22 cellular contexts compared by ENCODE assay signal in genomic region chr6:136306466-136306865, GRCh38. TPM values are rescaled to one million over a fixed set of nuclear protein-coding genes. Genes with fewer than 3 reads are reported as not detected.
DNase-seq lines count a peak whose midpoint lies in the region; ATAC-seq, FAIRE-seq and TF ChIP-seq lines count a peak whose summit lies in the region.
"Had no signal": no experiment of that assay in that cellular context is flagged by ENCODE, and none has a peak within 500 bp of the region (broad histone marks: within the 10 kb centered on the region; RNA-seq: fewer than 3 reads in every experiment).

No MANE protein-coding gene starts in this region.

- H3K9me3 ChIP-seq in K562 (replicated peaks; ENCODE audit: control insufficient read depth, insufficient read depth, low read depth, low read length) (no peaks in the 10 kb centered on the region), trophoblast cell (ENCODE audit: insufficient read depth, low read depth, low read length) (no peaks in the 10 kb centered on the region)
- H3K9me3 ChIP-seq: testis, uterus had no signal

- ATAC-seq in K562 (no peak), sciatic nerve (peak; percentile 57), HG02840 (IDR thresholded peaks at IDR 0.05; ENCODE audit: low FRiP score, unreplicated experiment) (no peak)
- ATAC-seq: activated CD8-positive, alpha-beta T cell treated with anti-CD3 and anti-CD28 coated beads, Interleukin-2, amount 10 ng/mL, durations not matched to agents 7 days and 5 days; activated naive CD4-positive, alpha-beta T cell treated with anti-CD3 and anti-CD28 coated beads, Interleukin-2, amount 50 U/mL, for 72 hours; stimulated activated naive B cell treated with anti-CD40 and anti-IgM and Interleukin-4, amounts not matched to agents 10 μg/mL and 1 μg/mL and 100 μg/mL, for 72 hours; T-helper 17 cell had no signal

- no peak overlapping the region for H3K4ac ChIP-seq in trophoblast cell (ENCODE audit: low read depth, low read length)

- H3K79me1 ChIP-seq in trophoblast cell (ENCODE audit: low read length): no peaks in the 10 kb centered on the region

- no peak overlapping the region for H2BK5ac ChIP-seq in trophoblast cell (ENCODE audit: low read depth, low read length, poor library complexity)

- no peak overlapping the region for H3K9ac ChIP-seq in K562 (ENCODE audit: insufficient read depth in 1 of 2, low read depth in 2 of 2, low read length in 2 of 2)
- H3K9ac ChIP-seq in trophoblast cell (ENCODE audit: low read length): no peak overlapping the region

- no peak overlapping the region for H3K23ac ChIP-seq in trophoblast cell (ENCODE audit: low read length)

- H3K14ac ChIP-seq in trophoblast cell (ENCODE audit: low read length): no peak overlapping the region

- H3K4me3 ChIP-seq in K562 (no peak overlapping the region), trophoblast cell (ENCODE audit: low read depth, low read length) (no peak overlapping the region)
- H3K4me3 ChIP-seq: lung, SK-N-MC, testis, uterus had no signal

- no peak for TF ChIP-seq CTCF in K562 (IDR thresholded peaks at IDR 0.05 in 2 of 3, conservative IDR thresholded peaks at IDR 0.05 in 1 of 3; ENCODE audit: insufficient read depth in 2 of 3, low read depth in 1 of 3, low read length in 3 of 3)

- TF ChIP-seq EP300 in K562 (IDR thresholded peaks at IDR 0.05; ENCODE audit: low read length): no peak

- intact Hi-C loops in K562 (cut with micrococcal nuclease): no loop called here
- intact Hi-C loops in sciatic nerve (cut with DNase I): no loop called here

- no peak overlapping the region for H3K4me2 ChIP-seq in K562 (ENCODE audit: insufficient read depth, low read length)
- no peak overlapping the region for H3K4me2 ChIP-seq in trophoblast cell (ENCODE audit: low read length)

- WGBS in K562 (ENCODE audit: insufficient coverage, low coverage, missing lambda C conversion rate): 26% methylated on average over 1 of the region's 1 CpG
- no CpG with 5 or more reads among the region's 1 CpG for WGBS in trophoblast cell (ENCODE audit: extremely low coverage, insufficient coverage, insufficient read length)

- H3K36me3 ChIP-seq in K562 (ENCODE audit: control insufficient read depth, insufficient read depth, low read length) (no peaks in the 10 kb centered on the region), trophoblast cell (ENCODE audit: control insufficient read depth in 1 of 2, insufficient read depth in 2 of 2, low read length in 2 of 2) (no peaks in the 10 kb centered on the region)
- H3K36me3 ChIP-seq: uterus had no signal

- no peak overlapping the region for H4K8ac ChIP-seq in trophoblast cell (ENCODE audit: low read depth, low read length)

- H3K27ac ChIP-seq in K562 (ENCODE audit: extremely low read depth, low read depth, low read length) (no peak overlapping the region), trophoblast cell (ENCODE audit: low read depth, low read length) (no peak overlapping the region)
- H3K27ac ChIP-seq: RWPE1, SK-N-MC, testis, uterus had no signal

- H2BK12ac ChIP-seq in trophoblast cell (ENCODE audit: low read length): no peak overlapping the region

- H3K9me1 ChIP-seq in K562 (ENCODE audit: control insufficient read depth, insufficient read depth, low read length): no peaks in the 10 kb centered on the region

- H2AK5ac ChIP-seq in trophoblast cell (ENCODE audit: low read length): no peak overlapping the region

- H2AFZ ChIP-seq in K562 (ENCODE audit: low read depth, low read length): 0 out of 2 replicates have a peak overlapping the region, but pooled peaks have one; percentile 9
- H2AFZ ChIP-seq in trophoblast cell (ENCODE audit: insufficient read depth, low read length, poor library complexity): no peak overlapping the region

- CTCF ChIA-PET in K562 (lab: Yijun Ruan, JAX; ENCODE audit: low intra/inter-chr PET ratio): no interaction called here

- H3K4me1 ChIP-seq in K562 (replicated peaks in 1 of 2; ENCODE audit: control insufficient read depth in 2 of 2, insufficient read depth in 2 of 2, low read length in 2 of 2): peaks cover 0 to 4% of the 10 kb centered on the region in 2 experiments; a peak in 2 of 5 replicates
- H3K4me1 ChIP-seq in trophoblast cell (ENCODE audit: control insufficient read depth in 1 of 2, insufficient read depth in 2 of 2, low read length in 2 of 2): no peaks in the 10 kb centered on the region
- H3K4me1 ChIP-seq: testis, uterus had no signal

- no peak overlapping the region for H3K18ac ChIP-seq in trophoblast cell (ENCODE audit: low read length)

- POLR2A ChIA-PET in K562 (lab: Yijun Ruan, JAX): interaction anchor here (1.4 to 4.6 kb wide), 2 partner anchors 11 to 16 kb away, joined by 4 to 28 read pairs; partner anchors contain the start of gene BCLAF1

- no peaks in the 10 kb centered on the region; a peak in 1 of 5 replicates for H3K27me3 ChIP-seq in K562 (ENCODE audit: control insufficient read depth in 2 of 2, insufficient read depth in 2 of 2, low read length in 2 of 2)
- no peaks in the 10 kb centered on the region for H3K27me3 ChIP-seq in trophoblast cell (ENCODE audit: insufficient read depth, low read length)
- H3K27me3 ChIP-seq: testis, uterus had no signal

- DNase-seq in NCI-H345 (lab: John Stamatoyannopoulos, UW): peak; percentile 71
- no peak for DNase-seq in K562 (ENCODE audit: extremely low read depth in 1 of 4, low spot score in 3 of 4)
- DNase-seq in hippocampal formation (lab: John Stamatoyannopoulos, UW): peak; percentile 57 to 92
- no peak for DNase-seq in sciatic nerve (ENCODE audit: low spot score)
- DNase-seq in NCI-H1694 (lab: John Stamatoyannopoulos, UW): no peak
- no peak for DNase-seq in trophoblast cell
- DNase-seq: activated CD8-positive, alpha-beta T cell treated with anti-CD3 and anti-CD28 coated beads, Interleukin-2, amount 10 ng/mL, durations not matched to agents 7 days and 5 days; aorta; NCI-H748 treated with DMSO at 0.1 percent for 48 hours; nephron progenitor cell; stimulated activated CD4-positive, alpha-beta T cell treated with anti-CD3 and anti-CD28 coated beads, Interleukin-15, amount 100 ng/mL, for 24 hours; stimulated activated naive B cell treated with anti-CD40 and anti-IgM and Interleukin-4, amounts not matched to agents 10 μg/mL and 1 μg/mL and 100 μg/mL, for 72 hours; T-helper 17 cell; testis; uterus had no signal

- no peak overlapping the region for H2BK120ac ChIP-seq in trophoblast cell (ENCODE audit: insufficient read depth, low read length, poor library complexity)

- no TSS peak for BruUV-seq in K562 (replicated peaks; lab: Mats Ljungman, UMichigan)

- in situ Hi-C loops in K562 (cut with MboI): no loop called here

- no peak overlapping the region for H4K12ac ChIP-seq in trophoblast cell (ENCODE audit: low read depth, low read length)

- H4K20me1 ChIP-seq in K562 (replicated peaks; ENCODE audit: control insufficient read depth, insufficient read depth, low read length): no peaks in the 10 kb centered on the region

- FAIRE-seq in K562 (lab: Jason Lieb, UNC): no peak
- FAIRE-seq: endothelial cell of umbilical vein, GM12892 had no signal

- TF ChIP-seq POLR2A in K562 (conservative IDR thresholded peaks at IDR 0.05): no peak

- TF ChIP-seq RAD21 in K562 (CRISPR knock-in tag; conservative IDR thresholded peaks at IDR 0.05 in 1 of 2, IDR thresholded peaks at IDR 0.05 in 1 of 2): no peak

- H3K79me2 ChIP-seq in K562 (ENCODE audit: control insufficient read depth, insufficient read depth, low read length): no peaks in the 10 kb centered on the region
- H3K79me2 ChIP-seq in trophoblast cell (ENCODE audit: control insufficient read depth, insufficient read depth, low read length, poor library complexity): no peaks in the 10 kb centered on the region

- no peak overlapping the region for H4K91ac ChIP-seq in trophoblast cell (ENCODE audit: low read depth, low read length)

RNA-seq across cellular contexts. Expression of gene BCLAF1, which starts 16.8 kb away (rescaled TPM):
- total RNA-seq in K562 (2011; cell fraction: chromatin; rRNA removed; ENCODE audit: low replicate concordance): 137 and 633 TPM in 2 replicates
- total RNA-seq in K562 (2011; cell fraction: nucleolus; rRNA removed): 47.0 and 65.4 TPM in 2 replicates
- total RNA-seq in K562 (2011; cell fraction: nucleoplasm; rRNA removed): 148 and 223 TPM in 2 replicates
- total RNA-seq in K562 (2014; rRNA removed) (182 and 286 TPM in 2 replicates), K562 (2014; rRNA removed; fragmentation: Illumina TruSeq; extraction: Trizol) (206 and 262 TPM in 2 replicates), K562 (2015; rRNA removed; fragmentation: Illumina TruSeq; extraction: Trizol) (253 and 263 TPM in 2 replicates), K562 (2021) (144 and 165 TPM in 2 replicates), sciatic nerve (167 TPM)
- polyA plus RNA-seq in K562 (2011; rRNA removed) (96.1 and 102 TPM in 2 replicates), K562 (2014; fragmentation: Illumina TruSeq; extraction: Trizol) (165 and 195 TPM in 2 replicates), K562 (2014; fragmentation: Nextera tagmentation; extraction: Ambion mirVana) (10 to 100 TPM; 65.4 to 87.3 TPM), K562 (2014; rRNA removed) (93.8 and 116 TPM in 2 replicates)
- 23.3 and 33.3 TPM in 2 replicates for polyA plus RNA-seq in K562 (2011; cell fraction: cytosol; rRNA removed)
- 105 and 150 TPM in 2 replicates for polyA plus RNA-seq in K562 (2011; cell fraction: nucleus; rRNA removed)
- 53.6 and 80.8 TPM in 2 replicates for polyA plus RNA-seq in K562 (2012)
- 302 and 350 TPM in 2 replicates for polyA minus RNA-seq in K562 (2011; rRNA and poly(A)+ RNA removed)
- polyA minus RNA-seq in K562 (2011; cell fraction: cytosol; rRNA and poly(A)+ RNA removed): 82.9 and 149 TPM in 2 replicates
- 169 and 344 TPM in 2 replicates for polyA minus RNA-seq in K562 (2011; cell fraction: nucleus; rRNA and poly(A)+ RNA removed)
- 141 and 143 TPM in 2 replicates for polyA plus RNA-seq in trophoblast cell (2013)

RNA-seq across cellular contexts. Expression of gene MTFR2, which starts 56.4 kb away (rescaled TPM):
- 37.8 and 63.0 TPM in 2 replicates for total RNA-seq in K562 (2011; cell fraction: chromatin; rRNA removed; ENCODE audit: low replicate concordance)
- total RNA-seq in K562 (2011; cell fraction: nucleolus; rRNA removed): 19.2 and 24.3 TPM in 2 replicates
- total RNA-seq in K562 (2011; cell fraction: nucleoplasm; rRNA removed): 26.3 and 35.2 TPM in 2 replicates
- total RNA-seq in K562 (2014; rRNA removed): 10.0 and 10.1 TPM in 2 replicates
- 25.0 and 31.3 TPM in 2 replicates for total RNA-seq in K562 (2014; rRNA removed; fragmentation: Illumina TruSeq; extraction: Trizol)
- total RNA-seq in K562 (2015; rRNA removed; fragmentation: Illumina TruSeq; extraction: Trizol): 17.2 and 17.3 TPM in 2 replicates
- total RNA-seq in K562 (2021): 25.7 and 29.1 TPM in 2 replicates
- polyA plus RNA-seq in K562 (2011; rRNA removed): 46.7 and 60.1 TPM in 2 replicates
- 45.1 and 49.3 TPM in 2 replicates for polyA plus RNA-seq in K562 (2011; cell fraction: cytosol; rRNA removed)
- 41.8 and 51.2 TPM in 2 replicates for polyA plus RNA-seq in K562 (2011; cell fraction: nucleus; rRNA removed)
- 25.7 and 27.7 TPM in 2 replicates for polyA plus RNA-seq in K562 (2012)
- polyA plus RNA-seq in K562 (2014; fragmentation: Illumina TruSeq; extraction: Trizol): 44.7 and 63.3 TPM in 2 replicates
- polyA plus RNA-seq in K562 (2014; fragmentation: Nextera tagmentation; extraction: Ambion mirVana): 10 to 100 TPM; 45.9 to 49.7 TPM
- polyA plus RNA-seq in K562 (2014; rRNA removed): 44.6 and 51.8 TPM in 2 replicates
- polyA minus RNA-seq in K562 (2011; rRNA and poly(A)+ RNA removed): 33.7 and 33.9 TPM in 2 replicates
- 7.5 and 13.0 TPM in 2 replicates for polyA minus RNA-seq in K562 (2011; cell fraction: cytosol; rRNA and poly(A)+ RNA removed)
- 29.8 and 32.0 TPM in 2 replicates for polyA minus RNA-seq in K562 (2011; cell fraction: nucleus; rRNA and poly(A)+ RNA removed)
- 0.80 TPM for total RNA-seq in sciatic nerve
- polyA plus RNA-seq in trophoblast cell (2013): 12.4 and 12.5 TPM in 2 replicates

Comparison
In these comparisons a context has a peak if more than half of its experiments do, and no peak if none do; other contexts are left out.
1. DNase-seq: peak in NCI-H345 (single experiment) and hippocampal formation (2 of 2); none in K562 (0 of 4), sciatic nerve (single experiment), NCI-H1694 (single experiment) and trophoblast cell (0 of 2).